Comparison of ENCODE assay signal across 8 cellular contexts in the genomic region with DNA sequence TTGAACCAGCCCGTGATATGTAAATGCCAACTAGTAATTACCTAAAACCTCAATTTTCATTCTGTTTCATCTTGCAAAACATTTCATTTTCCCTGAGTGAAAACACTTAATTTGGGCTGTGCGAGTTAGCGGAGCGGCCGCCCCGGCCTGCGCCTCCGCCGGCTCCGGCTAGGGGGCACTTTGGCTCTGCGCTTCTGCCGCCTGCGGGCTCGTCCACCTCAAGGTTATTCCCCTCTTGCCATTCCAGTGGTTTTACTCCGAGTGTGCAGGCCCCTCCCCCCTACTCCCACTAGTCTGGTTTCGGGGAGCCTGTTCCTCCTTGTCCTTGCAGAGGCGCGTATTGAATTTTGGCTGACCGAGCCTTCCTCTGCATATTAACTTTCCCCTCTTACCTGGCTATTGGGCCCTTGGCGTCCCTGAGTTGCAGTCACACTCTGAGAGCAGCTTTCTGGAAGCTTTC. TPM values are rescaled to one million over a fixed set of nuclear protein-coding genes. Genes with fewer than 3 reads are reported as not detected.
A peak's percentile ranks its signal among the peaks of the same experiment; 100 is the strongest.
DNase-seq lines count a peak whose midpoint lies in the region; ATAC-seq and TF ChIP-seq lines count a peak whose summit lies in the region.

No MANE protein-coding gene starts in this region.

- H3K9ac ChIP-seq in ES-I3 (ENCODE audit: low read depth, low read length): peak overlapping the region; percentile 51; the same call in 1 of the 2 replicates
- H3K9ac ChIP-seq in Karpas-422 (ENCODE audit: low read length): no peak overlapping the region

- H3K9me2 ChIP-seq in Karpas-422 (replicated peaks; ENCODE audit: insufficient read depth, low read length): no peaks in the 10 kb centered on the region

- no peak overlapping the region for H2AFZ ChIP-seq in Karpas-422 (ENCODE audit: low read length)

- no peak overlapping the region for H3K4me2 ChIP-seq in Karpas-422 (ENCODE audit: low read depth, low read length, poor library complexity, severe bottlenecking)

- H3K79me2 ChIP-seq in Karpas-422 (ENCODE audit: low read length): peaks cover 80% of the 10 kb centered on the region

- H3K27me3 ChIP-seq in prostate gland (replicated peaks; ENCODE audit: insufficient read depth) (no peaks in the 10 kb centered on the region), Karpas-422 (ENCODE audit: low read length) (no peaks in the 10 kb centered on the region)

- H3K4me1 ChIP-seq in ES-I3 (ENCODE audit: insufficient read depth, low read length) (peaks cover 34% of the 10 kb centered on the region), prostate gland (replicated peaks) (peaks cover 5% of the 10 kb centered on the region), Karpas-422 (ENCODE audit: low read length) (no peaks in the 10 kb centered on the region)

- TF ChIP-seq CTCF in RWPE1 (conservative IDR thresholded peaks at IDR 0.05; ENCODE audit: low read depth) (peak; percentile 76), glutamatergic neuron (IDR thresholded peaks at IDR 0.05; ENCODE audit: partially characterized antibody, unreplicated experiment) (peak; percentile 79), prostate gland (IDR thresholded peaks at IDR 0.05) (peak; percentile 36 to 87 (median 66))

- peaks cover 1% of the 10 kb centered on the region for H3K27me3 Mint-ChIP-seq in glutamatergic neuron (ENCODE audit: unreplicated experiment)

- H3K9me3 ChIP-seq in ES-I3 (ENCODE audit: control insufficient read depth, insufficient read depth, low read length) (no peaks in the 10 kb centered on the region), prostate gland (no peaks in the 10 kb centered on the region), Karpas-422 (ENCODE audit: low read length) (no peaks in the 10 kb centered on the region)

- POLR2A ChIA-PET in RWPE1 (lab: Yijun Ruan, JAX; ENCODE audit: low non-redundant PET): no interaction called here

- no peak overlapping the region for H3K4me3 Mint-ChIP-seq in glutamatergic neuron (ENCODE audit: unreplicated experiment)

- no peak for ATAC-seq in HG03039 (IDR thresholded peaks at IDR 0.05; ENCODE audit: unreplicated experiment)

- no peaks in the 10 kb centered on the region for H3K36me3 Mint-ChIP-seq in glutamatergic neuron (ENCODE audit: unreplicated experiment)

- H3K36me3 ChIP-seq in ES-I3 (ENCODE audit: insufficient read depth, low read length): no peaks in the 10 kb centered on the region
- no peaks in the 10 kb centered on the region for H3K36me3 ChIP-seq in prostate gland
- H3K36me3 ChIP-seq in Karpas-422 (ENCODE audit: insufficient read depth, low read length): no peaks in the 10 kb centered on the region

- peak overlapping the region; percentile 55 for H3K27ac ChIP-seq in RWPE1
- peak overlapping the region; percentile 41 to 52 for H3K27ac ChIP-seq in prostate gland
- no peak overlapping the region for H3K27ac ChIP-seq in Karpas-422 (ENCODE audit: low read length)

- H3K9me3 Mint-ChIP-seq in glutamatergic neuron (ENCODE audit: unreplicated experiment): no peaks in the 10 kb centered on the region

- intact Hi-C loops in prostate gland (cut with DNase I): loop anchor here (2.0 to 5.0 kb wide), 3 partner anchors 162 to 332 kb away; no protein-coding TSS in a partner anchor

- H4K20me1 ChIP-seq in Karpas-422 (ENCODE audit: insufficient read depth, low read depth, low read length): no peaks in the 10 kb centered on the region

- H3K27ac Mint-ChIP-seq in glutamatergic neuron (ENCODE audit: unreplicated experiment): no peak overlapping the region

- DNase-seq in RWPE1 (ENCODE audit: low spot score): no peak
- peak; percentile 82 for DNase-seq in glutamatergic neuron
- peak; percentile 64 for DNase-seq in prostate gland (ENCODE audit: low spot score)
- DNase-seq in Karpas-422: no peak
- no peak for DNase-seq in activated CD8-positive, alpha-beta memory T cell treated with anti-CD3 and anti-CD28 coated beads for 24 hours
- DNase-seq in T-helper 1 cell: no peak

- CTCF ChIA-PET in RWPE1 (lab: Yijun Ruan, JAX): interaction anchor here (0.5 to 0.7 kb wide), 2 partner anchors 25 to 63 kb away, joined by 3 read pairs; no protein-coding TSS in a partner anchor

- no peak overlapping the region for H3K4me3 ChIP-seq in prostate gland
- no peak overlapping the region for H3K4me3 ChIP-seq in Karpas-422 (ENCODE audit: low read length)

- WGBS in prostate gland: 49% methylated on average over 20 of the region's 20 CpGs

- TF ChIP-seq POLR2A in prostate gland (IDR thresholded peaks at IDR 0.05): no peak

- peaks cover 37% of the 10 kb centered on the region for H3K4me1 Mint-ChIP-seq in glutamatergic neuron (ENCODE audit: low read depth, unreplicated experiment)

RNA-seq across cellular contexts. Expression of a gene that starts 55.6 kb away (rescaled TPM):
- total RNA-seq in glutamatergic neuron (ENCODE audit: unreplicated experiment) (25.8 TPM), prostate gland (10 to 100 TPM; 26.1 to 34.7 TPM)
- total RNA-seq in Karpas-422 (2014; rRNA removed; shearing (Covaris generic); ENCODE audit: low replicate concordance): 9.1 and 11.0 TPM in 2 replicates

RNA-seq across cellular contexts. Expression of a gene that starts 58.0 kb away (rescaled TPM):
- 38.0 TPM for total RNA-seq in glutamatergic neuron (ENCODE audit: unreplicated experiment)
- total RNA-seq in prostate gland: 10 to 100 TPM; 24.8 to 35.5 TPM
- 42.9 and 61.9 TPM in 2 replicates for total RNA-seq in Karpas-422 (2014; rRNA removed; shearing (Covaris generic); ENCODE audit: low replicate concordance)

Comparison
In these comparisons a context has a peak if more than half of its experiments do, and no peak if none do; other contexts are left out.
1. DNase-seq: peak in glutamatergic neuron (single experiment) and prostate gland (single experiment); none in RWPE1 (single experiment), Karpas-422 (single experiment), activated CD8-positive, alpha-beta memory T cell treated with anti-CD3 and anti-CD28 coated beads for 24 hours (single experiment) and T-helper 1 cell (0 of 5).
2. Peak in every context shown above with its lines, with median percentiles within 50 percentile points of each other: CTCF ChIP-seq.